In the genomic region with DNA sequence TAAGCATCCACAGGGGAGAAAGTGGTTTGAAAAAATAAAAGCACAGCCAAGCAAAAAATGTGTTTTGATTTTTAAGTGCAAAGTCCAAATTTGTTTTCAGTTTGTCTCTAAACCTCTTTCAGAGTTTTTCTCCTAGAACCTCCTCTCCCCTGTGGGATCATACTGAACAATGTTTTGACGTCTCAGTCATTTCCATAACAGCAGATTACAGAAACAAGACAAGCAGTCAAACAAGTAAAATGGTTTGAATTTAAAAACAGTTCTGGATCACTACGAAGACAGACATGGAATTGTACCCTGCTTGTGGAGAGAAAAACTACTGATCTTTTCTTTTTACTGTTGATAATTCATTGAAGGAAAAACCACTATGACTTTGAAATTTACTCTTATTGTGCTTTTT, we compare ENCODE assay signal across 29 cellular contexts.
"Had no signal": no experiment of that assay in that cellular context is flagged by ENCODE, and none has a peak within 500 bp of the region (broad histone marks: within the 10 kb centered on the region; RNA-seq: fewer than 3 reads in every experiment).

No MANE protein-coding gene starts in this region.

- FAIRE-seq: urothelium cell line had no signal

- H3K36me3 Mint-ChIP-seq: stimulated activated effector memory CD8-positive, alpha-beta T cell treated with anti-CD3 and anti-CD28 coated beads, Interleukin-12 subunit alpha, Interleukin-12 subunit beta, amount 100 ng/mL, for 72 hours; stimulated activated memory B cell treated with anti-CD40 and anti-IgM and Interleukin-4, amounts not matched to agents 10 μg/mL and 1 μg/mL and 100 μg/mL, for 72 hours; stimulated activated naive B cell treated with anti-CD40 and anti-IgM and Interleukin-4, amounts not matched to agents 10 μg/mL and 1 μg/mL and 100 μg/mL, for 72 hours; type B pancreatic cell had no signal

- H3K27ac ChIP-seq: stomach, suprapubic skin, testis, thoracic aorta, thyroid gland, tibial artery, tibial nerve, transverse colon, upper lobe of left lung, upper lobe of right lung, uterus, vagina had no signal

- H3K4me3 Mint-ChIP-seq: stimulated activated effector memory CD8-positive, alpha-beta T cell treated with anti-CD3 and anti-CD28 coated beads, Interleukin-12 subunit alpha, Interleukin-12 subunit beta, amount 100 ng/mL, for 72 hours; stimulated activated memory B cell treated with anti-CD40 and anti-IgM and Interleukin-4, amounts not matched to agents 10 μg/mL and 1 μg/mL and 100 μg/mL, for 72 hours; stimulated activated naive B cell treated with anti-CD40 and anti-IgM and Interleukin-4, amounts not matched to agents 10 μg/mL and 1 μg/mL and 100 μg/mL, for 72 hours; stimulated activated naive CD8-positive, alpha-beta T cell treated with anti-CD3 and anti-CD28 coated beads, Interleukin-15, amount 100 ng/mL, for 72 hours; stimulated activated naive CD8-positive, alpha-beta T cell treated with anti-CD3 and anti-CD28 coated beads, Interleukin-15, Interleukin-2, amounts not matched to agents 100 ng/mL and 50 ng/mL, for 24 hours; type B pancreatic cell had no signal

- H3K4me1 Mint-ChIP-seq: stimulated activated effector memory CD8-positive, alpha-beta T cell treated with anti-CD3 and anti-CD28 coated beads, Interleukin-12 subunit alpha, Interleukin-12 subunit beta, amount 100 ng/mL, for 72 hours; stimulated activated memory B cell treated with anti-CD40 and anti-IgM and Interleukin-4, amounts not matched to agents 10 μg/mL and 1 μg/mL and 100 μg/mL, for 72 hours; stimulated activated naive B cell treated with anti-CD40 and anti-IgM and Interleukin-4, amounts not matched to agents 10 μg/mL and 1 μg/mL and 100 μg/mL, for 72 hours; stimulated activated naive CD8-positive, alpha-beta T cell treated with anti-CD3 and anti-CD28 coated beads, Interleukin-15, amount 100 ng/mL, for 72 hours had no signal

- H3K27ac Mint-ChIP-seq: stimulated activated effector memory CD8-positive, alpha-beta T cell treated with anti-CD3 and anti-CD28 coated beads, Interleukin-12 subunit alpha, Interleukin-12 subunit beta, amount 100 ng/mL, for 72 hours; stimulated activated memory B cell treated with anti-CD40 and anti-IgM and Interleukin-4, amounts not matched to agents 10 μg/mL and 1 μg/mL and 100 μg/mL, for 72 hours; stimulated activated naive B cell treated with anti-CD40 and anti-IgM and Interleukin-4, amounts not matched to agents 10 μg/mL and 1 μg/mL and 100 μg/mL, for 72 hours; stimulated activated naive CD8-positive, alpha-beta T cell treated with anti-CD3 and anti-CD28 coated beads, Interleukin-15, amount 100 ng/mL, for 72 hours; stimulated activated naive CD8-positive, alpha-beta T cell treated with anti-CD3 and anti-CD28 coated beads, Interleukin-15, Interleukin-2, amounts not matched to agents 100 ng/mL and 50 ng/mL, for 24 hours; type B pancreatic cell had no signal

- H3K27me3 Mint-ChIP-seq: stimulated activated memory B cell treated with anti-CD40 and anti-IgM and Interleukin-4, amounts not matched to agents 10 μg/mL and 1 μg/mL and 100 μg/mL, for 72 hours; stimulated activated naive B cell treated with anti-CD40 and anti-IgM and Interleukin-4, amounts not matched to agents 10 μg/mL and 1 μg/mL and 100 μg/mL, for 72 hours; stimulated activated naive CD8-positive, alpha-beta T cell treated with anti-CD3 and anti-CD28 coated beads, Interleukin-15, amount 100 ng/mL, for 72 hours; stimulated activated naive CD8-positive, alpha-beta T cell treated with anti-CD3 and anti-CD28 coated beads, Interleukin-15, Interleukin-2, amounts not matched to agents 100 ng/mL and 50 ng/mL, for 24 hours; type B pancreatic cell had no signal

- H3K4me1 ChIP-seq: stomach, suprapubic skin, testis, thyroid gland, tibial artery, tibial nerve, transverse colon, upper lobe of left lung, upper lobe of right lung, uterus, vagina had no signal

- H3K9me3 ChIP-seq: stomach, suprapubic skin, testis, thoracic aorta, thyroid gland, tibial artery, tibial nerve, transverse colon, upper lobe of left lung, upper lobe of right lung, uterus, vagina had no signal

- DNase-seq: stimulated activated CD4-positive, alpha-beta T cell treated with anti-CD3 and anti-CD28 coated beads, Interleukin-2, amount 100 ng/mL, for 48 hours; stimulated activated CD4-positive, alpha-beta T cell treated with anti-CD3 and anti-CD28 coated beads, Interleukin-4, amount 100 ng/mL, for 1 hour; stimulated activated CD4-positive, alpha-beta T cell treated with anti-CD3 and anti-CD28 coated beads, Interleukin-4, amount 100 ng/mL, for 24 hours; stimulated activated CD4-positive, alpha-beta T cell treated with anti-CD3 and anti-CD28 coated beads, Interleukin-4, amount 100 ng/mL, for 4 hours; stimulated activated CD8-positive, alpha-beta memory T cell treated with anti-CD3 and anti-CD28 coated beads, Interleukin-4, amount 100 ng/mL, for 48 hours; stimulated activated naive B cell treated with anti-CD40 and anti-IgM and Interleukin-4, amounts not matched to agents 10 μg/mL and 1 μg/mL and 100 μg/mL, for 72 hours; stimulated activated naive CD4-positive, alpha-beta T cell; stimulated activated naive CD4-positive, alpha-beta T cell treated with Interleukin-2 at 50 U/mL for 16 hours; stimulated activated naive CD8-positive, alpha-beta T cell treated with anti-CD3 and anti-CD28 coated beads, Interleukin-15, amount 100 ng/mL, for 72 hours; stimulated activated naive CD8-positive, alpha-beta T cell treated with anti-CD3 and anti-CD28 coated beads, Interleukin-15, Interleukin-2, amounts not matched to agents 100 U/mL and 50 U/mL, for 24 hours; stomach; substantia nigra; testis; thyroid gland; tibial artery; transverse colon; trophoblast cell; upper lobe of left lung; upper lobe of right lung; uterus had no signal

- H3K9me3 Mint-ChIP-seq: stimulated activated memory B cell treated with anti-CD40 and anti-IgM and Interleukin-4, amounts not matched to agents 10 μg/mL and 1 μg/mL and 100 μg/mL, for 72 hours; stimulated activated naive CD8-positive, alpha-beta T cell treated with anti-CD3 and anti-CD28 coated beads, Interleukin-15, amount 100 ng/mL, for 72 hours; type B pancreatic cell had no signal

- H3K36me3 ChIP-seq: stomach, suprapubic skin, thoracic aorta, thyroid gland, tibial artery, tibial nerve, transverse colon, upper lobe of left lung, upper lobe of right lung, uterus, vagina had no signal

- H3K27me3 ChIP-seq: stomach, suprapubic skin, testis, thyroid gland, tibial artery, tibial nerve, transverse colon, upper lobe of left lung, upper lobe of right lung, uterus, vagina had no signal

- ATAC-seq: stimulated activated effector memory CD8-positive, alpha-beta T cell treated with anti-CD3 and anti-CD28 coated beads, Interleukin-12 subunit alpha, Interleukin-12 subunit beta, amount 100 ng/mL, for 72 hours; stimulated activated memory B cell treated with anti-CD40 and anti-IgM and Interleukin-4, amounts not matched to agents 10 μg/mL and 1 μg/mL and 100 μg/mL, for 72 hours; stimulated activated naive B cell treated with anti-CD40 and anti-IgM and Interleukin-4, amounts not matched to agents 10 μg/mL and 1 μg/mL and 100 μg/mL, for 72 hours; stimulated activated naive CD8-positive, alpha-beta T cell treated with anti-CD3 and anti-CD28 coated beads, Interleukin-15, amount 100 ng/mL, for 72 hours; stimulated activated naive CD8-positive, alpha-beta T cell treated with anti-CD3 and anti-CD28 coated beads, Interleukin-15, Interleukin-2, amounts not matched to agents 100 U/mL and 50 U/mL, for 24 hours; upper lobe of right lung had no signal

- H3K4me3 ChIP-seq: stomach, suprapubic skin, testis, thoracic aorta, thyroid gland, tibial artery, tibial nerve, transverse colon, upper lobe of left lung, upper lobe of right lung, uterus, vagina had no signal
